In the genomic region with DNA sequence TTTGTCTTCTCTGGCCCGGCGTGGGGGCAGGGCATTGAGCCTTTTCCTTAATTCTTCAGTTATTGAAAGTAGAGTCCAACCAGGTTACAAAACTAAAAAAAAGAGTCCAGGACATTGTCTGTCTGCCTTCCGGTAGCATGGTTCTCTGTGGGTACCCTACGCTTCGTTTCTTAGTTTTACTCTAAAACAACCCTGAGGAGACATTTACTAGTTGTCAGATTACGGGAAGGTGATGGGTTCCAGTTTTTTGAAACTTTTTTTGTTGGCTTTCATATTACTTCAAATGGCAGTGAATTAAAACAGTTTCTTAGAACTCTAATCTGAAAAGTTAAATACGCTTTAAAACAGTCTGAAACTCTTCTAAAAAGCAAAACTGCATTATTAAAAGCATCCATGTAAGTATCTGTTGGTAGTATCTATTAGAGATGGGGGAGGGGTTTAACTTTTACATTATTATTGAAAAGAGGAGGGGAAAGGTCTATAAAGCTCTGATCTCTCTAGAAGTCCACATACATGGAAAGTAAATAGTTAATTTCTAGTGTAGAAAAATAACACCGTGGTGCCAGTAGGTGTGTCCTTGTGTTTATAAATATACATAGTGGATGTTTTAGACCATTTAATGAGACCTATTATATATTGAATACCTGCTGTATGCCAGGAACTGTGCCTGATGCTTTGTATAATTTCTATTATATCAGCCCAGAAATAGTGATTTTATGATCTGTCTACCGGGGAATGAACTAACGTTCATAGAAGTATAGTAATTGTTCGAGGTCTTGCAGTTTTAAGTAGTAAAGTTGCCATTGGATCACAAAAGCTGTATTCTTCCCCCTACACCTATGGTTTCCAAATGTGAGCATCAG, we compare ENCODE assay signal across 8 cellular contexts. TPM values are rescaled to one million over a fixed set of nuclear protein-coding genes. Genes with fewer than 3 reads are reported as not detected.
DNase-seq lines count a peak whose midpoint lies in the region; ATAC-seq, FAIRE-seq and TF ChIP-seq lines count a peak whose summit lies in the region.

No MANE protein-coding gene starts in this region.

- peak overlapping the region; percentile 99 to 100 for H3K27ac ChIP-seq in ascending aorta
- peak overlapping the region; percentile 99 for H3K27ac ChIP-seq in subcutaneous abdominal adipose tissue (ENCODE audit: low read depth, low read length)

- DNase-seq in DMS53 treated with DMSO at 0.1 percent for 48 hours (lab: John Stamatoyannopoulos, UW; ENCODE audit: unreplicated experiment) (peak; percentile 18), MG63 (no peak), ascending aorta (ENCODE audit: low spot score in 2 of 2) (no peak), SHP77 (lab: John Stamatoyannopoulos, UW) (no peak)
- DNase-seq in stimulated activated CD4-positive, alpha-beta T cell treated with anti-CD3 and anti-CD28 coated beads, Interleukin-4, amount 100 ng/mL, for 24 hours: no peak

- H3K9me3 ChIP-seq in MG63 (no peaks in the 10 kb centered on the region), ascending aorta (no peaks in the 10 kb centered on the region), subcutaneous abdominal adipose tissue (ENCODE audit: control insufficient read depth in 5 of 5, low read length in 5 of 5) (no peaks in the 10 kb centered on the region)

- peak; percentile 24 for FAIRE-seq in islet of Langerhans (lab: Jason Lieb, UNC)

- H3K4me1 ChIP-seq in ascending aorta: peaks cover 4 to 41% of the 10 kb centered on the region in 2 donors
- peaks cover 0 to 46% (median 41%) of the 10 kb centered on the region in 5 donors for H3K4me1 ChIP-seq in subcutaneous abdominal adipose tissue (ENCODE audit: control insufficient read depth in 5 of 5, insufficient read depth in 5 of 5, low read length in 5 of 5)

- intact Hi-C loops in ascending aorta (cut with DNase I): loop anchor here (2.0 to 5.0 kb wide), 4 partner anchors 17 to 388 kb away; partner anchors contain the start of genes RPL7L1 and SRF

- H3K4me3 ChIP-seq in MG63 (peak overlapping the region; percentile 74), ascending aorta (peak overlapping the region; percentile 97 to 99), subcutaneous abdominal adipose tissue (ENCODE audit: low read depth in 1 of 5, low read length in 5 of 5) (peak overlapping the region; percentile 69 to 94 (median 93))

- no peak for TF ChIP-seq CTCF in ascending aorta (IDR thresholded peaks at IDR 0.05)

- ATAC-seq in HG02973 (IDR thresholded peaks at IDR 0.05; ENCODE audit: unreplicated experiment): no peak

- peak overlapping the region; percentile 96 to 100 (median 97) for H3K9ac ChIP-seq in subcutaneous abdominal adipose tissue (ENCODE audit: low read length in 5 of 5)

- H3K36me3 ChIP-seq in MG63 (no peaks in the 10 kb centered on the region; the same call in none of the 2 replicates), ascending aorta (no peaks in the 10 kb centered on the region), subcutaneous abdominal adipose tissue (ENCODE audit: control insufficient read depth in 5 of 5, insufficient read depth in 5 of 5, low read length in 5 of 5) (no peaks in the 10 kb centered on the region)

- H3K27me3 ChIP-seq in MG63: no peaks in the 10 kb centered on the region
- H3K27me3 ChIP-seq in ascending aorta: no peaks in the 10 kb centered on the region
- no peaks in the 10 kb centered on the region for H3K27me3 ChIP-seq in subcutaneous abdominal adipose tissue (ENCODE audit: control insufficient read depth in 5 of 5, insufficient read depth in 4 of 5, low read length in 5 of 5)

RNA-seq across cellular contexts. Expression of gene BICRAL, which starts 2.3 kb away (rescaled TPM):
- 0.40 and 2.3 TPM in 2 replicates for total RNA-seq in MG63 (2014; rRNA removed; shearing (Covaris generic); ENCODE audit: low replicate concordance)
- total RNA-seq in ascending aorta: 9.7 TPM

RNA-seq across cellular contexts. Expression of gene TBCC, which starts 38.2 kb away (rescaled TPM):
- 29.2 and 37.5 TPM in 2 replicates for total RNA-seq in MG63 (2014; rRNA removed; shearing (Covaris generic); ENCODE audit: low replicate concordance)
- 50.8 TPM for total RNA-seq in ascending aorta
